In genomic region chr7:55494951-55495350, GRCh38 we compare ENCODE assay signal across 17 cellular contexts.
"Had no signal": no experiment of that assay in that cellular context is flagged by ENCODE, and none has a peak within 500 bp of the region (broad histone marks: within the 10 kb centered on the region; RNA-seq: fewer than 3 reads in every experiment).

No MANE protein-coding gene starts in this region.

- H3K9me3 ChIP-seq: left lung, mucosa of descending colon, neutrophil, transverse colon had no signal

- H3K9me3 Mint-ChIP-seq: natural killer cell; T-helper 1 cell treated with Interleukin-12 subunit alpha and Interleukin-12 subunit beta and Interleukin-4 antibody, amounts not matched to agents 30 μg/mL and 1 μg/mL, for 36 hours had no signal

- H3K4me3 Mint-ChIP-seq: activated CD8-positive, alpha-beta T cell treated with anti-CD3 and anti-CD28 coated beads, Interleukin-2, amount 10 ng/mL, durations not matched to agents 7 days and 5 days; natural killer cell; T-helper 1 cell treated with Interleukin-12 subunit alpha and Interleukin-12 subunit beta and Interleukin-4 antibody, amounts not matched to agents 30 μg/mL and 1 μg/mL, for 36 hours had no signal

- FAIRE-seq: endometrium, keratinocyte had no signal

- H3K4me3 ChIP-seq: hepatocyte, left lung, mucosa of descending colon, transverse colon had no signal

- H3K4me1 ChIP-seq: left lung, parathyroid adenoma, transverse colon had no signal

- H3K27ac Mint-ChIP-seq: activated CD8-positive, alpha-beta T cell treated with anti-CD3 and anti-CD28 coated beads, Interleukin-2, amount 10 ng/mL, durations not matched to agents 7 days and 5 days; T-helper 1 cell treated with Interleukin-12 subunit alpha and Interleukin-12 subunit beta and Interleukin-4 antibody, amounts not matched to agents 30 μg/mL and 1 μg/mL, for 36 hours had no signal

- H3K27ac ChIP-seq: hepatocyte, left lung, neutrophil, parathyroid adenoma, transverse colon had no signal

- ATAC-seq: activated CD8-positive, alpha-beta T cell treated with anti-CD3 and anti-CD28 coated beads, Interleukin-2, amount 10 ng/mL, durations not matched to agents 7 days and 5 days; left lung; mucosa of descending colon; natural killer cell had no signal

- H3K27me3 ChIP-seq: hepatocyte, left lung, neutrophil, transverse colon had no signal

- H3K36me3 Mint-ChIP-seq: natural killer cell had no signal

- DNase-seq: activated CD4-positive, alpha-beta T cell treated with anti-CD3 and anti-CD28 coated beads for 4 hours; activated CD8-positive, alpha-beta T cell treated with anti-CD3 and anti-CD28 coated beads, Interleukin-2, amount 10 ng/mL, durations not matched to agents 7 days and 5 days; activated effector memory CD4-positive, alpha-beta T cell treated with Interleukin-2 at 50 U/mL for 16 hours; left lung; mucosa of descending colon; natural killer cell; SIG-M5; stimulated activated CD4-positive, alpha-beta T cell treated with anti-CD3 and anti-CD28 coated beads, Interleukin-2, amount 100 ng/mL, for 48 hours; stimulated activated naive CD4-positive, alpha-beta T cell treated with Interleukin-2 at 50 U/mL for 16 hours; substantia nigra; transverse colon had no signal
